ENCODE assay signal across 8 cellular contexts in genomic region chr1:62436466-62437272, GRCh38. TPM values are rescaled to one million over a fixed set of nuclear protein-coding genes. Genes with fewer than 3 reads are reported as not detected.
DNase-seq lines count a peak whose midpoint lies in the region; ATAC-seq and TF ChIP-seq lines count a peak whose summit lies in the region.

Gene USP1, plus strand, starts transcription at chr1:62437049. Its CDS starts 2,819 bp downstream, at chr1:62439868.

- peak within 1 kb of the TSS; percentile 38 for H3K56ac ChIP-seq in H9 (ENCODE audit: insufficient read length, low read depth, low read length)

- H3K36me3 Mint-ChIP-seq in H9 (ENCODE audit: insufficient read depth in 1 of 3, low read depth in 3 of 3): peaks cover 4 to 18% (median 16%) of the 10 kb centered on the region in 3 experiments
- peaks cover 24% of the 10 kb centered on the region for H3K36me3 Mint-ChIP-seq in nephron progenitor cell (ENCODE audit: low read depth)

- peak within 1 kb of the TSS; percentile 73 for H2BK5ac ChIP-seq in H9 (ENCODE audit: insufficient read length, low read length)

- no CpG with 5 or more reads among the region's 76 CpGs for WGBS in H9 (ENCODE audit: extremely low coverage, insufficient read length, low lambda C conversion rate)

- H3K4me3 Mint-ChIP-seq in H9 (peak within 1 kb of the TSS; percentile 85 to 88), nephron progenitor cell (peak within 1 kb of the TSS; percentile 90)
- H3K4me3 Mint-ChIP-seq in stimulated activated naive CD8-positive, alpha-beta T cell treated with anti-CD3 and anti-CD28 coated beads, Interleukin-15, amount 100 ng/mL, for 72 hours: peak within 1 kb of the TSS; percentile 85 to 96

- peak within 1 kb of the TSS; percentile 95 for H3K9ac ChIP-seq in H9 (ENCODE audit: extremely low read depth, insufficient read length, low read length)

- H2BK120ac ChIP-seq in H9 (ENCODE audit: low read depth, low read length, poor library complexity, severe bottlenecking): no peak within 1 kb of the TSS

- DNase-seq in ELR (ENCODE audit: low read depth): peak; percentile 100
- peak; percentile 99 for DNase-seq in H9
- DNase-seq in MG63: peak; percentile 99
- peak; percentile 99 for DNase-seq in SHP77 treated with DMSO at 0.1 percent for 48 hours (lab: John Stamatoyannopoulos, UW)
- peak; percentile 99 for DNase-seq in activated effector memory CD4-positive, alpha-beta T cell treated with anti-CD3 and anti-CD28 coated beads, Interleukin-2, amount 50 U/mL, for 16 hours
- peak; percentile 100 for DNase-seq in fibroblast of the aortic adventitia (ENCODE audit: low read depth)
- peak; percentile 93 for DNase-seq in nephron progenitor cell
- peak; percentile 98 to 99 for DNase-seq in stimulated activated naive CD8-positive, alpha-beta T cell treated with anti-CD3 and anti-CD28 coated beads, Interleukin-15, amount 100 ng/mL, for 72 hours

- ATAC-seq in stimulated activated naive CD8-positive, alpha-beta T cell treated with anti-CD3 and anti-CD28 coated beads, Interleukin-15, amount 100 ng/mL, for 72 hours: peak; percentile 93

- H3K4me1 Mint-ChIP-seq in H9: peaks cover 15 to 18% of the 10 kb centered on the region in 2 experiments
- H3K4me1 Mint-ChIP-seq in nephron progenitor cell: peaks cover 38% of the 10 kb centered on the region
- peaks cover 35% of the 10 kb centered on the region for H3K4me1 Mint-ChIP-seq in stimulated activated naive CD8-positive, alpha-beta T cell treated with anti-CD3 and anti-CD28 coated beads, Interleukin-15, amount 100 ng/mL, for 72 hours

- H3K79me2 ChIP-seq in H9 (ENCODE audit: insufficient read depth, low read length): peaks cover 22% of the 10 kb centered on the region

- H3K23me2 ChIP-seq in H9 (ENCODE audit: insufficient read length, low read depth, low read length, poor library complexity, severe bottlenecking): peaks cover 16% of the 10 kb centered on the region

- H4K20me1 ChIP-seq in H9 (ENCODE audit: control insufficient read depth, insufficient read depth, insufficient read length): no peaks in the 10 kb centered on the region

- peak within 1 kb of the TSS; percentile 94 to 100 (median 100) for H3K27ac Mint-ChIP-seq in H9
- peak within 1 kb of the TSS; percentile 100 for H3K27ac Mint-ChIP-seq in nephron progenitor cell
- peak within 1 kb of the TSS; percentile 100 for H3K27ac Mint-ChIP-seq in stimulated activated naive CD8-positive, alpha-beta T cell treated with anti-CD3 and anti-CD28 coated beads, Interleukin-15, amount 100 ng/mL, for 72 hours

- no peaks in the 10 kb centered on the region for H3K27me3 ChIP-seq in H9 (ENCODE audit: insufficient read depth, low read length)
- H3K27me3 ChIP-seq in MG63: no peaks in the 10 kb centered on the region

- H4K8ac ChIP-seq in H9 (replicated peaks; ENCODE audit: insufficient read length, low read depth, low read length): peak within 1 kb of the TSS; percentile 6

- no peak within 1 kb of the TSS for H2AK5ac ChIP-seq in H9 (ENCODE audit: insufficient read length, low read length)

- no peaks in the 10 kb centered on the region for H3K79me1 ChIP-seq in H9 (ENCODE audit: insufficient read depth, low read depth, low read length, poor library complexity, severe bottlenecking)

- peak within 1 kb of the TSS; percentile 98 for H3K4me2 ChIP-seq in H9 (ENCODE audit: insufficient read depth, insufficient read length, low read length)

- peak within 1 kb of the TSS; percentile 94 for H3K18ac ChIP-seq in H9 (ENCODE audit: insufficient read length, low read depth, low read length)

- no peaks in the 10 kb centered on the region for H3K9me3 Mint-ChIP-seq in H9
- H3K9me3 Mint-ChIP-seq in nephron progenitor cell: peaks cover 4% of the 10 kb centered on the region
- H3K9me3 Mint-ChIP-seq in stimulated activated naive CD8-positive, alpha-beta T cell treated with anti-CD3 and anti-CD28 coated beads, Interleukin-15, amount 100 ng/mL, for 72 hours: peaks cover 0 to 4% of the 10 kb centered on the region in 2 donors

- TF ChIP-seq CTCF in H9 (conservative IDR thresholded peaks at IDR 0.05) (no peak), fibroblast of the aortic adventitia (IDR thresholded peaks at IDR 0.05; ENCODE audit: insufficient read depth, low read length) (no peak), nephron progenitor cell (IDR thresholded peaks at IDR 0.05) (no peak)

- H3K9me3 ChIP-seq in H9 (ENCODE audit: control insufficient read depth, low read depth, low read length) (no peaks in the 10 kb centered on the region), MG63 (no peaks in the 10 kb centered on the region; the same call in 1 of the 2 replicates)

- no peaks in the 10 kb centered on the region for H3K4me1 ChIP-seq in H9 (ENCODE audit: insufficient read depth, low read length)

- no peak within 1 kb of the TSS for H3K23ac ChIP-seq in H9 (ENCODE audit: insufficient read length, low read depth, low read length)

- H3K27ac ChIP-seq in H9 (ENCODE audit: insufficient read length, low read depth, low read length): peak within 1 kb of the TSS; percentile 96

- no peak within 1 kb of the TSS for H3T11ph ChIP-seq in H9 (ENCODE audit: low read length)

- H3K27me3 Mint-ChIP-seq in H9 (ENCODE audit: low read depth) (peaks cover 2% of the 10 kb centered on the region; the same call in 1 of the 2 replicates), nephron progenitor cell (ENCODE audit: low read depth, poor library complexity) (no peaks in the 10 kb centered on the region)
- no peaks in the 10 kb centered on the region for H3K27me3 Mint-ChIP-seq in stimulated activated naive CD8-positive, alpha-beta T cell treated with anti-CD3 and anti-CD28 coated beads, Interleukin-15, amount 100 ng/mL, for 72 hours

- no peak within 1 kb of the TSS for H2BK20ac ChIP-seq in H9 (ENCODE audit: low read depth, low read length, poor library complexity, severe bottlenecking)

- H3K14ac ChIP-seq in H9 (ENCODE audit: insufficient read depth, low read length): peak within 1 kb of the TSS; percentile 97

- no peak within 1 kb of the TSS; the same call in 1 of the 2 replicates for H3K4ac ChIP-seq in H9 (ENCODE audit: low read depth, low read length)

- peaks cover 17% of the 10 kb centered on the region for H3K36me3 ChIP-seq in MG63

- H2BK12ac ChIP-seq in H9 (ENCODE audit: insufficient read length, low read depth, low read length): no peak within 1 kb of the TSS

- H4K91ac ChIP-seq in H9 (ENCODE audit: insufficient read length, low read depth, low read length): peak within 1 kb of the TSS; percentile 5

- peak within 1 kb of the TSS; percentile 53 for H4K5ac ChIP-seq in H9 (ENCODE audit: insufficient read length, low read depth, low read length)

- H2AFZ ChIP-seq in H9 (ENCODE audit: low read length): no peak within 1 kb of the TSS

- H2BK15ac ChIP-seq in H9 (ENCODE audit: low read depth, low read length): no peak within 1 kb of the TSS

- peak within 1 kb of the TSS; percentile 94 for H3K4me3 ChIP-seq in MG63
- peak within 1 kb of the TSS; percentile 94 for H3K4me3 ChIP-seq in fibroblast of the aortic adventitia (ENCODE audit: low read depth, low read length)

RNA-seq across cellular contexts. Expression of gene USP1, which starts in this region (rescaled TPM):
- total RNA-seq in H9 (2021): 62.2 and 64.6 TPM in 2 replicates
- 39.8 and 71.3 TPM in 2 replicates for total RNA-seq in MG63 (2014; rRNA removed; shearing (Covaris generic); ENCODE audit: low replicate concordance)
- 32.4 and 64.8 TPM in 2 replicates for total RNA-seq in fibroblast of the aortic adventitia (ENCODE audit: low replicate concordance)

Comparison
In these comparisons a context has a peak if more than half of its experiments do, and no peak if none do; other contexts are left out.
1. Peak in every context shown above with its lines: DNase-seq, ATAC-seq, H3K4me3 ChIP-seq and H3K27ac ChIP-seq.